Comparison of ENCODE assay signal across 26 cellular contexts in the genomic region with DNA sequence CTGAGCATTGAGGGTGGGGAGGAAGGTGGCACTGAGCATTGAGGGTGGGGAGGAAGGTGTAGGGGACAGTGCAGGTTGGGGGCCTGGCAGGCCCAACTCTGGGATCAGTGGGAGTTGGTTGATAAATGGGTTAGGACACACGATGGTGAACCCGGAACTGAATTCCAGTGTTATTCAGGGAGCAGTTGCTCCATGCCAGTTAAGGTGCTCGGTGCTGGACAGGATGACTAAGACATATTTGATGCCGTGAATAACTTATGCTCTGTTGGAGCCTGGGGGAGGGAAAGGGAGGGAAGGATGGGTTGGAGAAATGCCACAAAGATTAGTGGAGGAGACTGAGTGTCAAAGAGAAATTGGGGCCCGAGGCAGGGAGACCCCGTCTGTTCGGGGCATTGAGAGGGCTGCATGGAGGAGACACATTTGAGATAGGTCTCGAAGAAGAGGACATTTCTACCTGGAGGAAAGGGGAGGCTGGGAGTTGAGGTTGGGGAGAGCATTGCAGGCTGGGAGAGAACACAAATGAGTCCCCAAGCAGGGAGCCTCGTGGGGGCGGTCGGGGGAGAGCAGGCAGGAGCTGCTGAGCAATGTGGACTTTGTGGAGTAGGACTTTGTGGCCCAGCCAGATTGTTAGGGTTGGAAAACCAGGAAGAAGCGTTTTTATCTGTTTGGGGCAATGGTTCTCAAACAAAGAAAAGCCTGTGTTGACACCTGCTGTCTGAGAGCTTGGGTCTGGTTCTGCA.
A peak's percentile ranks its signal among the peaks of the same experiment; 100 is the strongest.
DNase-seq lines count a peak whose midpoint lies in the region; ATAC-seq, FAIRE-seq and TF ChIP-seq lines count a peak whose summit lies in the region.
"Had no signal": no experiment of that assay in that cellular context is flagged by ENCODE, and none has a peak within 500 bp of the region (broad histone marks: within the 10 kb centered on the region; RNA-seq: fewer than 3 reads in every experiment).

No MANE protein-coding gene starts in this region.

- H3K27me3 ChIP-seq in PC-9 (ENCODE audit: insufficient read depth, low read depth): peaks cover 24% of the 10 kb centered on the region; the same call in 1 of the 2 replicates
- H3K27me3 ChIP-seq: BE2C, dorsolateral prefrontal cortex, uterus had no signal

- H3K4me2 ChIP-seq in PC-9: peak overlapping the region; percentile 23
- H3K4me2 ChIP-seq: SK-N-SH had no signal

- no peak overlapping the region for H2AFZ ChIP-seq in PC-9

- ATAC-seq in HG02610 (IDR thresholded peaks at IDR 0.05; ENCODE audit: unreplicated experiment) (no peak), GM18868 (IDR thresholded peaks at IDR 0.05; ENCODE audit: unreplicated experiment) (no peak)
- ATAC-seq: activated T-cell treated with anti-CD3 and anti-CD28 coated beads, Interleukin-2, amount 50 U/mL, for 4 hours; stimulated activated naive B cell treated with anti-CD40 and anti-IgM and Interleukin-4, amounts not matched to agents 10 μg/mL and 1 μg/mL and 100 μg/mL, for 72 hours had no signal

- H4K20me1 ChIP-seq in PC-9 (ENCODE audit: insufficient read depth): no peaks in the 10 kb centered on the region

- H3F3A ChIP-seq in PC-9 (ENCODE audit: insufficient read depth, low read depth): no peaks in the 10 kb centered on the region

- CTCF ChIA-PET in PC-9 (lab: Charles Lee): no interaction called here

- no peak overlapping the region for H3K4me3 ChIP-seq in PC-9
- H3K4me3 ChIP-seq: dorsolateral prefrontal cortex, spleen, uterus had no signal

- TF ChIP-seq CTCF in PC-9 (conservative IDR thresholded peaks at IDR 0.05): no peak

- no peaks in the 10 kb centered on the region for H3K36me3 ChIP-seq in PC-9 (ENCODE audit: low read depth)
- H3K36me3 ChIP-seq: BE2C, spleen, uterus had no signal

- no peak overlapping the region for H3K27ac ChIP-seq in PC-9
- H3K27ac ChIP-seq: dorsolateral prefrontal cortex, spleen, uterus had no signal

- H3K4me1 ChIP-seq in PC-9 (replicated peaks; ENCODE audit: insufficient read depth): peaks cover 18% of the 10 kb centered on the region
- H3K4me1 ChIP-seq: BE2C, spleen, uterus had no signal

- DNase-seq in A172 (ENCODE audit: low spot score): peak; percentile 15
- peak; percentile 65 for DNase-seq in H54 (ENCODE audit: insufficient read length, low spot score)
- DNase-seq in PC-9: peak; percentile 41 to 88
- peak; percentile 7 for DNase-seq in iris pigment epithelial cell (ENCODE audit: low read depth)
- no peak for DNase-seq in NCI-H510A (lab: John Stamatoyannopoulos, UW)
- no peak for DNase-seq in activated gamma-delta T cell (lab: John Stamatoyannopoulos, UW)
- DNase-seq: activated CD4-positive, alpha-beta T cell treated with anti-CD3 and anti-CD28 coated beads for 4 hours; activated naive CD4-positive, alpha-beta T cell treated with anti-CD3 and anti-CD28 coated beads for 36 hours; activated T-cell treated with anti-CD3 and anti-CD28 coated beads, Interleukin-2, amount 50 U/mL, for 4 hours; BE2C; COR-L47; DND-41; dorsolateral prefrontal cortex; glutamatergic neuron; KBM-7; NCI-H146; nucleus accumbens; SK-N-SH; spleen; stimulated activated CD4-positive, alpha-beta T cell treated with anti-CD3 and anti-CD28 coated beads, Interleukin-4, amount 100 ng/mL, for 1 hour; stimulated activated naive B cell treated with anti-CD40 and anti-IgM and Interleukin-4, amounts not matched to agents 10 μg/mL and 1 μg/mL and 100 μg/mL, for 72 hours; uterus had no signal

- no peak for FAIRE-seq in H54 (lab: Jason Lieb, UNC)
- FAIRE-seq: GM12892, H1 had no signal

- TF ChIP-seq POLR2A in H54 (IDR thresholded peaks at IDR 0.05; ENCODE audit: low read depth, low read length): no peak

- no peaks in the 10 kb centered on the region for H3K9me3 ChIP-seq in PC-9 (ENCODE audit: insufficient read depth, low read depth)
- H3K9me3 ChIP-seq: BE2C, SK-N-SH, spleen, uterus had no signal

- no TSS peak for BruUV-seq in PC-9 (replicated peaks; lab: Mats Ljungman, UMichigan)

- intact Hi-C loops in PC-9 (cut with micrococcal nuclease; ENCODE audit: unreplicated experiment): no loop called here

- H3K79me2 ChIP-seq in PC-9 (ENCODE audit: low read depth): no peaks in the 10 kb centered on the region

- no peaks in the 10 kb centered on the region for H3K9me2 ChIP-seq in PC-9 (ENCODE audit: insufficient read depth)
- H3K9me2 ChIP-seq: SK-N-SH had no signal

- POLR2A ChIA-PET in PC-9 (lab: Charles Lee; ENCODE audit: unreplicated experiment): no interaction called here

Comparison
In these comparisons a context has a peak if more than half of its experiments do, and no peak if none do; other contexts are left out.
1. DNase-seq: peak in A172 (single experiment), H54 (single experiment), PC-9 (2 of 2) and iris pigment epithelial cell (single experiment); none in NCI-H510A (single experiment) and activated gamma-delta T cell (single experiment).